ENCODE assay signal across 32 cellular contexts in the genomic region with DNA sequence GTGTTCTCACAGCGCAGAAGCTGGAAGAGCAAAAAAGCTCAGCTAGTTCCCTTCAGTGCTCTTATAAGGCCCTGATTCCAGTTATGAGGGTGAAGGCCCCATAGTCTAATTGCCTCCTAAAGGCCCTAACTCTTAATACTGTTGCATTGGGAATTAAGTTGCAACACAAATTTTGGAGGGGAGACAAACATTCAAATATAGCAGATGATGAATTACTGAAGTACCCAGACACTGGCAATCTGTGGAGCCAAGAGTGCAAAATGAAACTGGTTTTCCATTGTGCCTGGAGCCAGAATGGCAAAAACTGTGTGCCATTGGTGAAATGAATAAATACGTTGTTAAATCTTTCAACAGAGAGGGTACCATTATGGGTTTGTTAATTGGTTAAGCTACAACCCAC.
"Had no signal": no experiment of that assay in that cellular context is flagged by ENCODE, and none has a peak within 500 bp of the region (broad histone marks: within the 10 kb centered on the region; RNA-seq: fewer than 3 reads in every experiment).

No MANE protein-coding gene starts in this region.

- ATAC-seq: activated naive CD4-positive, alpha-beta T cell treated with anti-CD3 and anti-CD28 coated beads, Interleukin-2, amount 50 U/mL, for 72 hours; activated naive CD8-positive, alpha-beta T cell treated with anti-CD3 and anti-CD28 coated beads, Interleukin-2, amount 50 U/mL, for 24 hours; activated T-cell treated with anti-CD3 and anti-CD28 coated beads, Interleukin-2, amount 50 U/mL, for 4 hours; activated T-cell treated with anti-CD3 and anti-CD28 coated beads, Interleukin-2, amount 50 U/mL, for 72 hours; activated T-helper 17 cell treated with anti-CD3 and anti-CD28 coated beads, Interleukin-2, amount 50 U/mL, for 72 hours; body of pancreas had no signal

- H3K9me3 ChIP-seq: adrenal gland, ascending aorta had no signal

- H3K36me3 ChIP-seq: adrenal gland, ascending aorta, brain microvascular endothelial cell, breast epithelium, cardiac muscle cell had no signal

- H3K27me3 ChIP-seq: adrenal gland, ascending aorta, body of pancreas, brain microvascular endothelial cell, breast epithelium, cardiac muscle cell had no signal

- H3K4me3 ChIP-seq: adrenal gland, ascending aorta, body of pancreas, breast epithelium, cardiac muscle cell had no signal

- H3K4me1 ChIP-seq: adrenal gland, ascending aorta, body of pancreas, breast epithelium had no signal

- DNase-seq: activated effector memory CD4-positive, alpha-beta T cell treated with anti-CD3 and anti-CD28 coated beads, Interleukin-2, amount 50 U/mL, for 16 hours; activated effector memory CD4-positive, alpha-beta T cell treated with Interleukin-2 at 50 U/mL for 16 hours; activated gamma-delta T cell; activated gamma-delta T cell treated with Interleukin-2 at 50 U/mL for 16 hours; activated naive CD4-positive, alpha-beta T cell; activated naive CD4-positive, alpha-beta T cell treated with anti-CD3 and anti-CD28 coated beads for 36 hours; activated naive CD4-positive, alpha-beta T cell treated with anti-CD3 and anti-CD28 coated beads, Interleukin-2, amount 10 ng/mL, durations not matched to agents 7 days and 5 days; activated naive CD4-positive, alpha-beta T cell treated with anti-CD3 and anti-CD28 coated beads, Interleukin-2, amount 50 U/mL, for 16 hours; activated naive CD4-positive, alpha-beta T cell treated with Interleukin-2 at 50 U/mL for 16 hours; activated naive CD8-positive, alpha-beta T cell treated with anti-CD3 and anti-CD28 coated beads for 36 hours; activated naive CD8-positive, alpha-beta T cell treated with anti-CD3 and anti-CD28 coated beads, Interleukin-2, amount 10 ng/mL, durations not matched to agents 7 days and 5 days; activated naive CD8-positive, alpha-beta T cell treated with anti-CD3 and anti-CD28 coated beads, Interleukin-2, amount 50 U/mL, for 24 hours; activated T-cell treated with anti-CD3 and anti-CD28 coated beads, Interleukin-2, amount 50 U/mL, for 1 hour; activated T-cell treated with anti-CD3 and anti-CD28 coated beads, Interleukin-2, amount 50 U/mL, for 24 hours; activated T-cell treated with anti-CD3 and anti-CD28 coated beads, Interleukin-2, amount 50 U/mL, for 4 hours; activated T-cell treated with anti-CD3 and anti-CD28 coated beads, Interleukin-2, amount 50 U/mL, for 48 hours; activated T-cell treated with anti-CD3 and anti-CD28 coated beads, Interleukin-2, amount 50 U/mL, for 72 hours; adrenal gland; amniotic stem cell; amygdala; anterior cingulate cortex; aorta; body of pancreas; brain microvascular endothelial cell; caudate nucleus; central memory CD4-positive, alpha-beta T cell; cerebellar nuclear complex had no signal

- H3K27ac ChIP-seq: adrenal gland, ascending aorta, body of pancreas, brain microvascular endothelial cell, breast epithelium, cardiac muscle cell had no signal
